20 cellular contexts compared by ENCODE assay signal in genomic region chr4:88297725-88298453, GRCh38. TPM values are rescaled to one million over a fixed set of nuclear protein-coding genes. Genes with fewer than 3 reads are reported as not detected.
DNase-seq lines count a peak whose midpoint lies in the region; ATAC-seq and TF ChIP-seq lines count a peak whose summit lies in the region.
"Had no signal": no experiment of that assay in that cellular context is flagged by ENCODE, and none has a peak within 500 bp of the region (broad histone marks: within the 10 kb centered on the region; RNA-seq: fewer than 3 reads in every experiment).

No MANE protein-coding gene starts in this region.

- H3K36me3 ChIP-seq in body of pancreas (replicated peaks in 1 of 2; ENCODE audit: insufficient read depth in 1 of 2, low read depth in 2 of 2) (no peaks in the 10 kb centered on the region), left ventricle myocardium inferior (no peaks in the 10 kb centered on the region), neural progenitor cell (no peaks in the 10 kb centered on the region)
- H3K36me3 ChIP-seq in naive thymus-derived CD4-positive, alpha-beta T cell (ENCODE audit: control insufficient read depth in 2 of 3, insufficient read depth in 3 of 3, low read length in 3 of 3): no peaks in the 10 kb centered on the region

- no peaks in the 10 kb centered on the region for H3K27me3 Mint-ChIP-seq in neural progenitor cell (ENCODE audit: insufficient read depth, low read depth)
- H3K27me3 Mint-ChIP-seq in naive thymus-derived CD4-positive, alpha-beta T cell: no peaks in the 10 kb centered on the region

- H3K4me1 ChIP-seq in body of pancreas: no peaks in the 10 kb centered on the region
- peaks cover 46% of the 10 kb centered on the region for H3K4me1 ChIP-seq in left ventricle myocardium inferior
- no peaks in the 10 kb centered on the region for H3K4me1 ChIP-seq in neural progenitor cell
- no peaks in the 10 kb centered on the region for H3K4me1 ChIP-seq in naive thymus-derived CD4-positive, alpha-beta T cell (ENCODE audit: control insufficient read depth in 2 of 2, insufficient read depth in 2 of 2, low read length in 2 of 2)

- CTCF ChIA-PET in naive thymus-derived CD4-positive, alpha-beta T cell (lab: Charles Lee): interaction anchor here (1.6 kb wide), 1 partner anchor 217 kb away, joined by 3 read pairs; no protein-coding TSS in a partner anchor

- H3K27me3 ChIP-seq in body of pancreas (no peaks in the 10 kb centered on the region), left ventricle myocardium inferior (ENCODE audit: low read depth) (no peaks in the 10 kb centered on the region), neural progenitor cell (no peaks in the 10 kb centered on the region)
- H3K27me3 ChIP-seq in naive thymus-derived CD4-positive, alpha-beta T cell (ENCODE audit: control insufficient read depth in 2 of 2, insufficient read depth in 2 of 2, low read length in 2 of 2): no peaks in the 10 kb centered on the region

- no peak overlapping the region for H3K9ac ChIP-seq in neural progenitor cell

- no peaks in the 10 kb centered on the region for H3K4me1 Mint-ChIP-seq in neural progenitor cell
- no peaks in the 10 kb centered on the region for H3K4me1 Mint-ChIP-seq in naive thymus-derived CD4-positive, alpha-beta T cell

- no peak for TF ChIP-seq CTCF in body of pancreas (IDR thresholded peaks at IDR 0.05)
- peak; percentile 29 for TF ChIP-seq CTCF in left ventricle myocardium inferior (IDR thresholded peaks at IDR 0.05; ENCODE audit: borderline replicate concordance)
- TF ChIP-seq CTCF in neural progenitor cell (IDR thresholded peaks at IDR 0.05): no peak

- intact Hi-C loops in body of pancreas (cut with DNase I) (loop anchor here (10.0 kb wide), 1 partner anchor 217 kb away; no protein-coding TSS in a partner anchor), left ventricle myocardium inferior (cut with micrococcal nuclease) (no loop called here), head of caudate nucleus (cut with DNase I) (no loop called here)
- intact Hi-C loops in naive thymus-derived CD4-positive, alpha-beta T cell (cut with micrococcal nuclease): no loop called here

- peak overlapping the region; percentile 10 for H2AFZ ChIP-seq in neural progenitor cell (replicated peaks)

- H3K4me2 ChIP-seq in neural progenitor cell: no peak overlapping the region

- ATAC-seq in body of pancreas (peak; percentile 18), HG02884 (IDR thresholded peaks at IDR 0.05; ENCODE audit: unreplicated experiment) (no peak)
- ATAC-seq in naive thymus-derived CD4-positive, alpha-beta T cell: no peak
- no peak for ATAC-seq in activated CD4-positive, CD25-positive, alpha-beta regulatory T cell treated with anti-CD3 and anti-CD28 coated beads, Interleukin-2, amount 50 U/mL, for 24 hours

- no peaks in the 10 kb centered on the region for H3F3A ChIP-seq in neural progenitor cell (ENCODE audit: low read depth)

- peak; percentile 85 for DNase-seq in OCI-M1 (lab: John Stamatoyannopoulos, UW)
- peak in 1 of 4 donors; percentile 34 for DNase-seq in body of pancreas
- DNase-seq in left ventricle myocardium inferior: no peak
- no peak for DNase-seq in neural progenitor cell (ENCODE audit: low spot score)
- no peak for DNase-seq in head of caudate nucleus
- DNase-seq in naive thymus-derived CD4-positive, alpha-beta T cell: no peak
- DNase-seq: DMS53, EL, GF-D8, MM.1S, NCI-H1048, NCI-H1417 treated with DMSO at 0.1 percent for 48 hours, NCI-H187 treated with DMSO at 0.1 percent for 48 hours, NCI-H2107, NCI-H446 treated with DMSO at 0.1 percent for 48 hours, NCI-H526 treated with DMSO at 0.1 percent for 48 hours had no signal

- H3K79me2 ChIP-seq in neural progenitor cell (ENCODE audit: low read depth): no peaks in the 10 kb centered on the region

- H3K27ac ChIP-seq in body of pancreas (no peak overlapping the region), left ventricle myocardium inferior (replicated peaks) (peak overlapping the region; percentile 93), neural progenitor cell (no peak overlapping the region)
- H3K27ac ChIP-seq in naive thymus-derived CD4-positive, alpha-beta T cell (ENCODE audit: low read depth, low read length): no peak overlapping the region
- H3K27ac ChIP-seq: C4-2B, RWPE1 had no signal

- H3K4me3 Mint-ChIP-seq in neural progenitor cell: no peak overlapping the region
- no peak overlapping the region for H3K4me3 Mint-ChIP-seq in naive thymus-derived CD4-positive, alpha-beta T cell

- peaks cover 3% of the 10 kb centered on the region for H3K9me3 Mint-ChIP-seq in neural progenitor cell
- peaks cover 0 to 2% (median 0%) of the 10 kb centered on the region in 11 donors for H3K9me3 Mint-ChIP-seq in naive thymus-derived CD4-positive, alpha-beta T cell

- POLR2A ChIA-PET in naive thymus-derived CD4-positive, alpha-beta T cell (lab: Charles Lee): interaction anchor here (3.7 kb wide), 1 partner anchor 13 kb away, joined by 17 read pairs; the partner anchor contains the start of gene PPM1K

- no peak overlapping the region for H3K27ac Mint-ChIP-seq in neural progenitor cell
- no peak overlapping the region for H3K27ac Mint-ChIP-seq in naive thymus-derived CD4-positive, alpha-beta T cell

- 44 to 53% methylated on average over 6 of the region's 6 CpGs for WGBS in body of pancreas, 2 donors

- H3K36me3 Mint-ChIP-seq in neural progenitor cell: no peaks in the 10 kb centered on the region
- peaks cover 0 to 1% (median 0%) of the 10 kb centered on the region in 5 donors for H3K36me3 Mint-ChIP-seq in naive thymus-derived CD4-positive, alpha-beta T cell

- H4K20me1 ChIP-seq in neural progenitor cell (ENCODE audit: low read depth): no peaks in the 10 kb centered on the region

- H3K4me3 ChIP-seq in body of pancreas (no peak overlapping the region), left ventricle myocardium inferior (peak overlapping the region; percentile 38), neural progenitor cell (no peak overlapping the region)
- H3K4me3 ChIP-seq in naive thymus-derived CD4-positive, alpha-beta T cell (ENCODE audit: low read length): no peak overlapping the region

- no peak for TF ChIP-seq POLR2A in body of pancreas (IDR thresholded peaks at IDR 0.05)

- H3K9me3 ChIP-seq in body of pancreas (no peaks in the 10 kb centered on the region), left ventricle myocardium inferior (replicated peaks) (no peaks in the 10 kb centered on the region), neural progenitor cell (ENCODE audit: low read depth) (no peaks in the 10 kb centered on the region)
- H3K9me3 ChIP-seq in naive thymus-derived CD4-positive, alpha-beta T cell (ENCODE audit: control insufficient read depth in 2 of 3, low read length in 3 of 3): no peaks in the 10 kb centered on the region

RNA-seq across cellular contexts. Expression of gene PPM1K, which starts 13.5 kb away (rescaled TPM):
- total RNA-seq in body of pancreas: 10 to 100 TPM; 29.3 to 56.4 TPM
- 248 TPM for total RNA-seq in left ventricle myocardium inferior
- 6.4 and 7.3 TPM in 2 replicates for total RNA-seq in neural progenitor cell (ENCODE audit: low replicate concordance)
- total RNA-seq in naive thymus-derived CD4-positive, alpha-beta T cell: 10 to 100 TPM; 72.1 to 92.7 (median 91.9) TPM
- 10 to 100 TPM; 64.3 to 91.0 TPM for polyA plus RNA-seq in naive thymus-derived CD4-positive, alpha-beta T cell
